1 cellular context compared by ENCODE assay signal in the genomic region with DNA sequence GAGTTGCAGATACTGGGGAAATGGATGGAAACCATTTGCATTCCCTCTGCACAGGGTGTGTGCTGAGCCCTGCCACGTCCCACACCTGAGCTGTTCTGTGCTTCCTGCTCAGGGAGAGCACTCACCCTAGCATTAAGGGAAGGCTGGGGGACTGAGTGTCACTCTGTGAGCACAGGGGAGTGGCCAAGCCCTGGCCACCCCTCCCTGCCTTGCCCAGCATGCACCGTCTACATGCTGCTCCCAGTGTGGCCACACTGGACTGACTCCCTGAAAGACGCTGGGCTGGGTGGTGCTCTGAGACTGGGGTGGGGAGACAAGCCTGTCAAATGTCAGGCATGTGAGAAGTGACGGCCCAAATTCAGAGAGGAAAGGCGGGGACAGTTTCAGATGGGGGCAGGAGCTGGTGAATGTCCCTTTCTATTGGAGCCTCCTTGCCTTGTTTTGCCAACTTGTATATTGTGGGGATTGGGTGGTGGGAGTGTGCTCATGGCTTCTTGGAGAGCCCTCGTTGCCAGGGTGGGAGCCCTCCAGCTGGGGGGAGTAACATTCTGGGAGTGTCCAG.
TF ChIP-seq lines count a peak whose summit lies in the region.

No MANE protein-coding gene starts in this region.

TF ChIP-seq in H1, 55 proteins besides CTCF, POLR2A, EP300 and RAD21 (continued from another document):
- TF ChIP-seq TEAD4 (IDR thresholded peaks at IDR 0.05; ENCODE audit: low read depth, low read length) (no peak), RFX5 (IDR thresholded peaks at IDR 0.05; ENCODE audit: borderline replicate concordance, low read depth, low read length) (no peak), KDM1A (IDR thresholded peaks at IDR 0.05; ENCODE audit: borderline replicate concordance, low read length) (no peak), YY1 (IDR thresholded peaks at IDR 0.05; ENCODE audit: low read depth, low read length) (no peak), BCL11A (IDR thresholded peaks at IDR 0.05; ENCODE audit: low read depth in 2 of 2, low read length in 2 of 2) (no peak)
- TF ChIP-seq, protein P1, sequence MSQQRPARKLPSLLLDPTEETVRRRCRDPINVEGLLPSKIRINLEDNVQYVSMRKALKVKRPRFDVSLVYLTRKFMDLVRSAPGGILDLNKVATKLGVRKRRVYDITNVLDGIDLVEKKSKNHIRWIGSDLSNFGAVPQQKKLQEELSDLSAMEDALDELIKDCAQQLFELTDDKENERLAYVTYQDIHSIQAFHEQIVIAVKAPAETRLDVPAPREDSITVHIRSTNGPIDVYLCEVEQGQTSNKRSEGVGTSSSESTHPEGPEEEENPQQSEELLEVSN (IDR thresholded peaks at IDR 0.05): no peak
